Comparison of ENCODE assay signal across 14 cellular contexts in the genomic region with DNA sequence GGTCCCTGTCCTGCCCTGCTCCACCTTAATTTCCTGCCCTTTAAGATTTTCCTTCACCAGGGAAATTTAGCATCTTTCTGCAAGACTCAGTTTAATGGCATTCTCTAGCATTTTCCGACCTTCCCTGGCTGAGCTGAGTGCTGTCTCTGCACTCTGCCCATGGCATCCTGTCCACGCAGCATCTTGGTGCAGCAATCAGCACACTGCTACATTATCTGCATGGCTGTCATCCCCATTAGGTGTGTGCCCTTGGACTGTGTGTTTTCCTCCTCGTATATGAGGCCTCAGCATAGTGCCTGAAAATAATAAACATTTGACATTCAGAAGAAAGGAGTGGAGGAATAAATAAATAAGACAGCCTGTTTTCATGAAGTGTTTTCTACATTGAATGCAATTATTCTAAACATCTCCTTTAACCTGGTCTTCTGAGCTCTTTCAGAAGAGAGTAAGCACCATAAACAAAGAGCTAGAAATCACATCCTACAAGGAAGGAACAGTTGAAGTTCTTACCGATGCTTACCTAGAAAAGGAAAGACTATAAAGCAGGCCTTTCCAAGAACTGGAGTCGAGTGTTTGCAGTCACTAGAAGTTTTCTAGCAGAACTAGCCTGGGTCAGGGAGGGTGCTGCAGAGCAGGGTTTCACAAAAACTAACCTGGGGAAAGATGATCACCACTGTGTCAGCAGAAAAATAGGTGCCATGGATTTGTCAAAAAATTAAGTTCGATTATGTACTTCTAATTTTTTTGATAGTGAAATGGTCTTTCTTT.
DNase-seq lines count a peak whose midpoint lies in the region; FAIRE-seq and TF ChIP-seq lines count a peak whose summit lies in the region.
"Had no signal": no experiment of that assay in that cellular context is flagged by ENCODE, and none has a peak within 500 bp of the region (broad histone marks: within the 10 kb centered on the region; RNA-seq: fewer than 3 reads in every experiment).

No MANE protein-coding gene starts in this region.

- H3K9me3 Mint-ChIP-seq in activated T-cell treated with anti-CD3 and anti-CD28 coated beads, Interleukin-2, amount 50 U/mL, for 24 hours: no peaks in the 10 kb centered on the region
- H3K9me3 Mint-ChIP-seq in activated CD4-positive, alpha-beta memory T cell treated with anti-CD3 and anti-CD28 coated beads, Interleukin-2, amount 10 ng/mL, durations not matched to agents 7 days and 5 days: no peaks in the 10 kb centered on the region

- H3K36me3 Mint-ChIP-seq in activated T-cell treated with anti-CD3 and anti-CD28 coated beads, Interleukin-2, amount 50 U/mL, for 24 hours (ENCODE audit: low read depth): peaks cover 9% of the 10 kb centered on the region
- H3K36me3 Mint-ChIP-seq in activated CD4-positive, alpha-beta memory T cell treated with anti-CD3 and anti-CD28 coated beads, Interleukin-2, amount 10 ng/mL, durations not matched to agents 7 days and 5 days (ENCODE audit: low read depth): peaks cover 14% of the 10 kb centered on the region

- peak overlapping the region; percentile 78 for H3K27ac Mint-ChIP-seq in activated T-cell treated with anti-CD3 and anti-CD28 coated beads, Interleukin-2, amount 50 U/mL, for 24 hours
- peak overlapping the region; percentile 77 for H3K27ac Mint-ChIP-seq in activated CD4-positive, alpha-beta memory T cell treated with anti-CD3 and anti-CD28 coated beads, Interleukin-2, amount 10 ng/mL, durations not matched to agents 7 days and 5 days

- no peak for TF ChIP-seq CTCF in right atrium auricular region (IDR thresholded peaks at IDR 0.05)

- peaks cover 93% of the 10 kb centered on the region for H3K4me1 Mint-ChIP-seq in activated T-cell treated with anti-CD3 and anti-CD28 coated beads, Interleukin-2, amount 50 U/mL, for 24 hours (ENCODE audit: low read depth)
- H3K4me1 Mint-ChIP-seq in activated CD4-positive, alpha-beta memory T cell treated with anti-CD3 and anti-CD28 coated beads, Interleukin-2, amount 10 ng/mL, durations not matched to agents 7 days and 5 days: peaks cover 84% of the 10 kb centered on the region

- no peak overlapping the region for H3K4me3 ChIP-seq in right atrium auricular region
- H3K4me3 ChIP-seq: right lobe of liver had no signal

- H3K4me1 ChIP-seq in right atrium auricular region: peaks cover 0 to 98% of the 10 kb centered on the region in 2 donors

- CTCF ChIA-PET in activated CD4-positive, alpha-beta memory T cell treated with anti-CD3 and anti-CD28 coated beads, Interleukin-2, amount 10 ng/mL, durations not matched to agents 7 days and 5 days (lab: Charles Lee): interaction anchor here (1.5 to 5.1 kb wide), 3 partner anchors 7 to 160 kb away, joined by 5 to 30 read pairs (median 5); no protein-coding TSS in a partner anchor

- H3K36me3 ChIP-seq in right atrium auricular region: no peaks in the 10 kb centered on the region
- H3K36me3 ChIP-seq: right lobe of liver had no signal

- POLR2A ChIA-PET in activated CD4-positive, alpha-beta memory T cell treated with anti-CD3 and anti-CD28 coated beads, Interleukin-2, amount 10 ng/mL, durations not matched to agents 7 days and 5 days (lab: Charles Lee): interaction anchor here (1.1 kb wide), 1 partner anchor 9 kb away, joined by 3 read pairs; no protein-coding TSS in a partner anchor

- no peaks in the 10 kb centered on the region for H3K27me3 Mint-ChIP-seq in activated T-cell treated with anti-CD3 and anti-CD28 coated beads, Interleukin-2, amount 50 U/mL, for 24 hours
- H3K27me3 Mint-ChIP-seq in activated CD4-positive, alpha-beta memory T cell treated with anti-CD3 and anti-CD28 coated beads, Interleukin-2, amount 10 ng/mL, durations not matched to agents 7 days and 5 days: no peaks in the 10 kb centered on the region

- FAIRE-seq in urothelium cell line (lab: Jason Lieb, UNC): no peak
- FAIRE-seq: islet of Langerhans had no signal

- peak overlapping the region; percentile 45 to 57 for H3K27ac ChIP-seq in right atrium auricular region
- H3K27ac ChIP-seq: right lobe of liver had no signal

- no peaks in the 10 kb centered on the region for H3K27me3 ChIP-seq in right atrium auricular region
- H3K27me3 ChIP-seq: right lobe of liver had no signal

- H3K9me3 ChIP-seq in right atrium auricular region: no peaks in the 10 kb centered on the region
- H3K9me3 ChIP-seq: right lobe of liver had no signal

- no peak overlapping the region for H3K4me3 Mint-ChIP-seq in activated T-cell treated with anti-CD3 and anti-CD28 coated beads, Interleukin-2, amount 50 U/mL, for 24 hours
- no peak overlapping the region for H3K4me3 Mint-ChIP-seq in activated CD4-positive, alpha-beta memory T cell treated with anti-CD3 and anti-CD28 coated beads, Interleukin-2, amount 10 ng/mL, durations not matched to agents 7 days and 5 days

- no peak for DNase-seq in activated T-cell treated with anti-CD3 and anti-CD28 coated beads, Interleukin-2, amount 50 U/mL, for 24 hours
- no peak for DNase-seq in activated T-cell treated with anti-CD3 and anti-CD28 coated beads for 4 hours
- DNase-seq in activated CD4-positive, alpha-beta memory T cell treated with anti-CD3 and anti-CD28 coated beads, Interleukin-2, amount 10 ng/mL, durations not matched to agents 7 days and 5 days: no peak
- DNase-seq in right atrium auricular region (ENCODE audit: low spot score): no peak
- peak; percentile 24 for DNase-seq in retina
- no peak for DNase-seq in stimulated activated CD4-positive, alpha-beta T cell treated with anti-CD3 and anti-CD28 coated beads, Interleukin-12 subunit alpha, Interleukin-12 subunit beta, amount 100 ng/mL, for 4 hours
- DNase-seq in putamen (ENCODE audit: low spot score): no peak
- no peak for DNase-seq in urothelium cell line (ENCODE audit: low spot score)
- DNase-seq: activated CD4-positive, alpha-beta T cell treated with anti-CD3 and anti-CD28 coated beads for 48 hours; activated gamma-delta T cell treated with Interleukin-2 at 50 U/mL for 16 hours; NCI-H774; right lobe of liver; stimulated activated CD4-positive, alpha-beta T cell treated with anti-CD3 and anti-CD28 coated beads, Interleukin-4, amount 100 ng/mL, for 4 hours had no signal
